17 cellular contexts compared by ENCODE assay signal in genomic region chr7:842436-843031, GRCh38. TPM values are rescaled to one million over a fixed set of nuclear protein-coding genes. Genes with fewer than 3 reads are reported as not detected.
DNase-seq lines count a peak whose midpoint lies in the region; ATAC-seq and TF ChIP-seq lines count a peak whose summit lies in the region.
"Had no signal": no experiment of that assay in that cellular context is flagged by ENCODE, and none has a peak within 500 bp of the region (broad histone marks: within the 10 kb centered on the region; RNA-seq: fewer than 3 reads in every experiment).

No MANE protein-coding gene starts in this region.

- POLR2A ChIA-PET in CD4-positive, alpha-beta memory T cell (lab: Charles Lee; ENCODE audit: partially characterized antibody), result no interaction called here
- POLR2A ChIA-PET in activated CD8-positive, alpha-beta T cell treated with anti-CD3 and anti-CD28 coated beads, Interleukin-2, amount 10 ng/mL, durations not matched to agents 7 days and 5 days (lab: Charles Lee), result no interaction called here

- peaks cover 34 to 58% of the 10 kb centered on the region in 2 donors for H3K36me3 Mint-ChIP-seq in CD4-positive, alpha-beta memory T cell
- peaks cover 10% of the 10 kb centered on the region for H3K36me3 Mint-ChIP-seq in activated T-helper 1 cell treated with anti-CD3 and anti-CD28 coated beads, Interleukin-12 subunit alpha, Interleukin-12 subunit beta, Interleukin-2, Interleukin-4 antibody, amounts not matched to agents 30 ng/mL and 10 ng/mL and 1 ng/mL, durations not matched to agents 14 hours and 24 hours and 36 hours (ENCODE audit: low read depth)
- peaks cover 23% of the 10 kb centered on the region for H3K36me3 Mint-ChIP-seq in activated CD8-positive, alpha-beta T cell treated with anti-CD3 and anti-CD28 coated beads, Interleukin-2, amount 10 ng/mL, durations not matched to agents 7 days and 5 days (ENCODE audit: low read depth)

- no peak overlapping the region for H3K27ac Mint-ChIP-seq in CD4-positive, alpha-beta memory T cell
- no peak overlapping the region for H3K27ac Mint-ChIP-seq in activated T-helper 1 cell treated with anti-CD3 and anti-CD28 coated beads, Interleukin-12 subunit alpha, Interleukin-12 subunit beta, Interleukin-2, Interleukin-4 antibody, amounts not matched to agents 30 ng/mL and 10 ng/mL and 1 ng/mL, durations not matched to agents 14 hours and 24 hours and 36 hours
- H3K27ac Mint-ChIP-seq in activated CD8-positive, alpha-beta T cell treated with anti-CD3 and anti-CD28 coated beads, Interleukin-2, amount 10 ng/mL, durations not matched to agents 7 days and 5 days, result no peak overlapping the region

- intact Hi-C loops in dorsolateral prefrontal cortex (cut with DNase I), result no loop called here
- intact Hi-C loops in lower lobe of right lung (cut with DNase I), result no loop called here
- intact Hi-C loops in transverse colon (cut with DNase I; ENCODE audit: low total_unique reads), result no loop called here
- intact Hi-C loops in CD4-positive, alpha-beta memory T cell (cut with micrococcal nuclease), result no loop called here
- intact Hi-C loops in activated T-helper 1 cell treated with anti-CD3 and anti-CD28 coated beads, Interleukin-12 subunit alpha, Interleukin-12 subunit beta, Interleukin-2, Interleukin-4 antibody, amounts not matched to agents 30 ng/mL and 10 ng/mL and 1 ng/mL, durations not matched to agents 14 hours and 24 hours and 36 hours (cut with micrococcal nuclease), result no loop called here

- H3K9me3 ChIP-seq in lower lobe of right lung, result no peaks in the 10 kb centered on the region
- no peaks in the 10 kb centered on the region for H3K9me3 ChIP-seq in transverse colon
- no peaks in the 10 kb centered on the region for H3K9me3 ChIP-seq in CD4-positive, alpha-beta memory T cell (ENCODE audit: control insufficient read depth in 1 of 2, low read length in 2 of 2)
- H3K9me3 ChIP-seq: HAP-1, psoas muscle had no signal

- 55 to 80% methylated on average over 2 to 8 of the region's 8 CpGs for WGBS in transverse colon (ENCODE audit: low coverage in 1 of 2), 2 donors

- ATAC-seq in lower lobe of right lung, result no peak
- ATAC-seq in activated CD8-positive, alpha-beta T cell treated with anti-CD3 and anti-CD28 coated beads, Interleukin-2, amount 10 ng/mL, durations not matched to agents 7 days and 5 days, result no peak
- ATAC-seq: psoas muscle had no signal

- H3K27me3 ChIP-seq in dorsolateral prefrontal cortex (no peaks in the 10 kb centered on the region), lower lobe of right lung (ENCODE audit: low read depth) (no peaks in the 10 kb centered on the region), transverse colon (no peaks in the 10 kb centered on the region)
- H3K27me3 ChIP-seq in CD4-positive, alpha-beta memory T cell (ENCODE audit: insufficient read depth, low read length), result no peaks in the 10 kb centered on the region

- no peaks in the 10 kb centered on the region for H3K9me3 Mint-ChIP-seq in CD4-positive, alpha-beta memory T cell
- no peaks in the 10 kb centered on the region for H3K9me3 Mint-ChIP-seq in activated T-helper 1 cell treated with anti-CD3 and anti-CD28 coated beads, Interleukin-12 subunit alpha, Interleukin-12 subunit beta, Interleukin-2, Interleukin-4 antibody, amounts not matched to agents 30 ng/mL and 10 ng/mL and 1 ng/mL, durations not matched to agents 14 hours and 24 hours and 36 hours
- H3K9me3 Mint-ChIP-seq in activated CD8-positive, alpha-beta T cell treated with anti-CD3 and anti-CD28 coated beads, Interleukin-2, amount 10 ng/mL, durations not matched to agents 7 days and 5 days (ENCODE audit: insufficient read depth), result no peaks in the 10 kb centered on the region

- TF ChIP-seq CTCF in dorsolateral prefrontal cortex (IDR thresholded peaks at IDR 0.05 in 54 of 56, conservative IDR thresholded peaks at IDR 0.05 in 2 of 56; ENCODE audit: low read depth in 1 of 56, partially characterized antibody in 56 of 56), result no peak
- TF ChIP-seq CTCF in lower lobe of right lung (IDR thresholded peaks at IDR 0.05), result no peak
- no peak for TF ChIP-seq CTCF in transverse colon (IDR thresholded peaks at IDR 0.05)

- in situ Hi-C loops in transverse colon (cut with MboI; ENCODE audit: low pct_ligation_motif_present in 1 of 4, low pct_unique_long_range_greater_than_20kb in 1 of 4, low sequenced_read_pairs in 3 of 4), result no loop called here

- H3K27ac ChIP-seq in dorsolateral prefrontal cortex, result peak overlapping the region in 53 of 59 donors; percentile 2 to 81 (median 63)
- no peak overlapping the region for H3K27ac ChIP-seq in lower lobe of right lung
- peak overlapping the region; percentile 55 to 84 (median 78) for H3K27ac ChIP-seq in transverse colon
- no peak overlapping the region for H3K27ac ChIP-seq in CD4-positive, alpha-beta memory T cell (ENCODE audit: low read depth, low read length)
- H3K27ac ChIP-seq: psoas muscle had no signal

- no peak for TF ChIP-seq EP300 in transverse colon (IDR thresholded peaks at IDR 0.05; ENCODE audit: low read depth)

- H3K36me3 ChIP-seq in lower lobe of right lung (peaks cover 78% of the 10 kb centered on the region), transverse colon (peaks cover 0 to 24% (median 11%) of the 10 kb centered on the region in 4 donors)
- H3K36me3 ChIP-seq in CD4-positive, alpha-beta memory T cell (ENCODE audit: insufficient read depth, low read length), result peaks cover 41% of the 10 kb centered on the region

- H3K27me3 Mint-ChIP-seq in CD4-positive, alpha-beta memory T cell, result no peaks in the 10 kb centered on the region
- H3K27me3 Mint-ChIP-seq in activated T-helper 1 cell treated with anti-CD3 and anti-CD28 coated beads, Interleukin-12 subunit alpha, Interleukin-12 subunit beta, Interleukin-2, Interleukin-4 antibody, amounts not matched to agents 30 ng/mL and 10 ng/mL and 1 ng/mL, durations not matched to agents 14 hours and 24 hours and 36 hours (ENCODE audit: insufficient read depth), result no peaks in the 10 kb centered on the region
- H3K27me3 Mint-ChIP-seq in activated CD8-positive, alpha-beta T cell treated with anti-CD3 and anti-CD28 coated beads, Interleukin-2, amount 10 ng/mL, durations not matched to agents 7 days and 5 days (ENCODE audit: low read depth), result no peaks in the 10 kb centered on the region

- no peak overlapping the region for H3K4me3 Mint-ChIP-seq in CD4-positive, alpha-beta memory T cell
- no peak overlapping the region for H3K4me3 Mint-ChIP-seq in activated T-helper 1 cell treated with anti-CD3 and anti-CD28 coated beads, Interleukin-12 subunit alpha, Interleukin-12 subunit beta, Interleukin-2, Interleukin-4 antibody, amounts not matched to agents 30 ng/mL and 10 ng/mL and 1 ng/mL, durations not matched to agents 14 hours and 24 hours and 36 hours
- H3K4me3 Mint-ChIP-seq in activated CD8-positive, alpha-beta T cell treated with anti-CD3 and anti-CD28 coated beads, Interleukin-2, amount 10 ng/mL, durations not matched to agents 7 days and 5 days, result no peak overlapping the region

- peaks cover 2 to 6% (median 4%) of the 10 kb centered on the region in 4 donors for H3K4me1 Mint-ChIP-seq in CD4-positive, alpha-beta memory T cell
- H3K4me1 Mint-ChIP-seq in activated T-helper 1 cell treated with anti-CD3 and anti-CD28 coated beads, Interleukin-12 subunit alpha, Interleukin-12 subunit beta, Interleukin-2, Interleukin-4 antibody, amounts not matched to agents 30 ng/mL and 10 ng/mL and 1 ng/mL, durations not matched to agents 14 hours and 24 hours and 36 hours (ENCODE audit: low read depth), result no peaks in the 10 kb centered on the region
- H3K4me1 Mint-ChIP-seq in activated CD8-positive, alpha-beta T cell treated with anti-CD3 and anti-CD28 coated beads, Interleukin-2, amount 10 ng/mL, durations not matched to agents 7 days and 5 days (ENCODE audit: low read depth), result no peaks in the 10 kb centered on the region

- DNase-seq in NCI-H1417 (lab: John Stamatoyannopoulos, UW) (peak in 2 of 3 experiments; percentile 20 to 72), NCI-H1417 treated with DMSO at 0.1 percent for 48 hours (lab: John Stamatoyannopoulos, UW) (no peak), dorsolateral prefrontal cortex (peak in 5 of 10 donors; percentile 36 to 73 (median 64)), lower lobe of right lung (peak; percentile 24), transverse colon (no peak)
- no peak for DNase-seq in CD4-positive, alpha-beta memory T cell
- no peak for DNase-seq in activated T-helper 1 cell treated with anti-CD3 and anti-CD28 coated beads, Interleukin-12 subunit alpha, Interleukin-12 subunit beta, Interleukin-2, Interleukin-4 antibody, amounts not matched to agents 30 ng/mL and 10 ng/mL and 1 ng/mL, durations not matched to agents 14 hours and 24 hours and 36 hours (ENCODE audit: low spot score)
- DNase-seq in activated CD8-positive, alpha-beta T cell treated with anti-CD3 and anti-CD28 coated beads, Interleukin-2, amount 10 ng/mL, durations not matched to agents 7 days and 5 days, result no peak
- DNase-seq: 8988T; activated CD4-positive, alpha-beta T cell treated with anti-CD3 and anti-CD28 coated beads for 4 hours; activated gamma-delta T cell treated with Interleukin-2 at 50 U/mL for 16 hours; cortex of kidney; NCI-H1436; psoas muscle; stimulated activated CD4-positive, alpha-beta T cell treated with anti-CD3 and anti-CD28 coated beads, Interleukin-4, amount 100 ng/mL, for 4 hours; SW 1271 had no signal

- H3K4me3 ChIP-seq in dorsolateral prefrontal cortex (peak overlapping the region in 14 of 59 donors; percentile 0 to 24 (median 4)), lower lobe of right lung (no peak overlapping the region), transverse colon (no peak overlapping the region)
- no peak overlapping the region for H3K4me3 ChIP-seq in CD4-positive, alpha-beta memory T cell (ENCODE audit: low read length in 2 of 2)
- H3K4me3 ChIP-seq: HAP-1, psoas muscle had no signal

- no peaks in the 10 kb centered on the region for H3K4me1 ChIP-seq in lower lobe of right lung
- peaks cover 0 to 18% (median 8%) of the 10 kb centered on the region in 4 donors for H3K4me1 ChIP-seq in transverse colon
- H3K4me1 ChIP-seq in CD4-positive, alpha-beta memory T cell (ENCODE audit: insufficient read depth, low read length), result no peaks in the 10 kb centered on the region
- H3K4me1 ChIP-seq: HAP-1 had no signal

- no peak for TF ChIP-seq POLR2A in transverse colon (IDR thresholded peaks at IDR 0.05)

- CTCF ChIA-PET in CD4-positive, alpha-beta memory T cell (lab: Charles Lee; ENCODE audit: partially characterized antibody), result no interaction called here
- CTCF ChIA-PET in activated CD8-positive, alpha-beta T cell treated with anti-CD3 and anti-CD28 coated beads, Interleukin-2, amount 10 ng/mL, durations not matched to agents 7 days and 5 days (lab: Charles Lee), result no interaction called here

RNA-seq across cellular contexts. Expression of gene SUN1, which starts 10.3 kb away (rescaled TPM):
- total RNA-seq in dorsolateral prefrontal cortex, result 100 to 1,000 TPM; 114 to 221 (median 159) TPM
- total RNA-seq in lower lobe of right lung, result 111 TPM
- total RNA-seq in transverse colon, result 100 to 1,000 TPM in 3 of 4 donors, 10 to 100 TPM in 1; 92.7 to 569 (median 162) TPM
- 100 to 1,000 TPM; 198 to 210 TPM for total RNA-seq in CD4-positive, alpha-beta memory T cell
- 10 to 100 TPM; 53.7 to 63.3 TPM for polyA plus RNA-seq in CD4-positive, alpha-beta memory T cell
- 76.4 and 82.2 TPM in 2 replicates for total RNA-seq in activated T-helper 1 cell treated with anti-CD3 and anti-CD28 coated beads, Interleukin-12 subunit alpha, Interleukin-12 subunit beta, Interleukin-2, Interleukin-4 antibody, amounts not matched to agents 30 ng/mL and 10 ng/mL and 1 ng/mL, durations not matched to agents 14 hours and 24 hours and 36 hours
- 10 to 100 TPM; 38.4 to 39.7 TPM for total RNA-seq in activated CD8-positive, alpha-beta T cell treated with anti-CD3 and anti-CD28 coated beads, Interleukin-2, amount 10 ng/mL, durations not matched to agents 7 days and 5 days

RNA-seq across cellular contexts. Expression of gene GET4, which starts 33.8 kb away (rescaled TPM):
- total RNA-seq in dorsolateral prefrontal cortex (10 to 100 TPM; 25.4 to 54.1 (median 40.7) TPM), lower lobe of right lung (31.7 TPM), transverse colon (100 to 1,000 TPM in 2 of 4 donors, 10 to 100 TPM in 2; 49.4 to 116 (median 85.2) TPM)
- 10 to 100 TPM; 47.4 to 51.6 TPM for total RNA-seq in CD4-positive, alpha-beta memory T cell
- 10 to 100 TPM; 22.0 to 28.7 TPM for polyA plus RNA-seq in CD4-positive, alpha-beta memory T cell
- total RNA-seq in activated T-helper 1 cell treated with anti-CD3 and anti-CD28 coated beads, Interleukin-12 subunit alpha, Interleukin-12 subunit beta, Interleukin-2, Interleukin-4 antibody, amounts not matched to agents 30 ng/mL and 10 ng/mL and 1 ng/mL, durations not matched to agents 14 hours and 24 hours and 36 hours, result 38.7 and 43.8 TPM in 2 replicates
- total RNA-seq in activated CD8-positive, alpha-beta T cell treated with anti-CD3 and anti-CD28 coated beads, Interleukin-2, amount 10 ng/mL, durations not matched to agents 7 days and 5 days, result 10 to 100 TPM; 32.2 to 38.3 TPM

Comparison
In these comparisons a context has a peak if more than half of its experiments do, and no peak if none do; other contexts are left out.
1. DNase-seq: peak in NCI-H1417 (2 of 3) and lower lobe of right lung (single experiment); none in NCI-H1417 treated with DMSO at 0.1 percent for 48 hours (single experiment), transverse colon (single experiment), CD4-positive, alpha-beta memory T cell (0 of 5), activated T-helper 1 cell treated with anti-CD3 and anti-CD28 coated beads, Interleukin-12 subunit alpha, Interleukin-12 subunit beta, Interleukin-2, Interleukin-4 antibody, amounts not matched to agents 30 ng/mL and 10 ng/mL and 1 ng/mL, durations not matched to agents 14 hours and 24 hours and 36 hours (single experiment) and activated CD8-positive, alpha-beta T cell treated with anti-CD3 and anti-CD28 coated beads, Interleukin-2, amount 10 ng/mL, durations not matched to agents 7 days and 5 days (single experiment).
2. H3K27ac ChIP-seq: peak in dorsolateral prefrontal cortex (53 of 59) and transverse colon (4 of 4); none in lower lobe of right lung (single experiment) and CD4-positive, alpha-beta memory T cell (single experiment).